14 cellular contexts compared by ENCODE assay signal in the genomic region with DNA sequence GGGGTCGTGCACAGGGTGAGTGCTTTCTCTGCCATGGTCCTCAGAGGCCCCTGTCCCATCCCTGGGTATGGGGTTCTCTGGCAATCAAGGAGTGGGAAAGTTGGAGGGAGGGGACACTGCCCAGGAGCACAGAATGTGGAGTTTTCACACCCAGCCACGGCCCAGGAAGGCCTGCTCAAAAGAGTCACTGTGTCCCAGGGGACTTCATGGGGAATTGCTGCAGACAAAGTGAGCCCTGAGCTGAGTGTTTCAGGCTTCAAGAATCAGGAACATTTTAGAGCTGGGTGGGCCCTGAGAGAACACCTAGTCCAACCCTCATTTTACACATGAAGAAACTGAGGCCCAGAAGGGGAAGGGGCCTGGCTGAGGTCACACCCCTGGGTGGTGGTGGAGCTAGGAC.
"Had no signal": no experiment of that assay in that cellular context is flagged by ENCODE, and none has a peak within 500 bp of the region (broad histone marks: within the 10 kb centered on the region; RNA-seq: fewer than 3 reads in every experiment).

No MANE protein-coding gene starts in this region.

- H3K27me3 Mint-ChIP-seq: activated CD4-positive, alpha-beta T cell treated with anti-CD3 and anti-CD28 coated beads, Interleukin-2, amount 10 ng/mL, durations not matched to agents 24 days and 14 days had no signal

- H3K27ac Mint-ChIP-seq: activated CD4-positive, alpha-beta T cell treated with anti-CD3 and anti-CD28 coated beads, Interleukin-2, amount 10 ng/mL, durations not matched to agents 24 days and 14 days; activated T-helper 1 cell treated with anti-CD3 and anti-CD28 coated beads, Interleukin-12 subunit alpha, Interleukin-12 subunit beta, Interleukin-2, Interleukin-4 antibody, amounts not matched to agents 30 ng/mL and 10 ng/mL and 1 ng/mL, durations not matched to agents 14 hours and 24 hours and 36 hours had no signal

- H3K27me3 ChIP-seq: body of pancreas, ovary had no signal

- ATAC-seq: body of pancreas, sciatic nerve had no signal

- H3K4me3 ChIP-seq: body of pancreas, coronary artery, ovary had no signal

- H3K9me3 ChIP-seq: body of pancreas, ovary had no signal

- DNase-seq: activated CD4-positive, alpha-beta T cell treated with anti-CD3 and anti-CD28 coated beads, Interleukin-2, amount 10 ng/mL, durations not matched to agents 24 days and 14 days; activated CD4-positive, CD25-positive, alpha-beta regulatory T cell; activated CD8-positive, alpha-beta memory T cell treated with anti-CD3 and anti-CD28 coated beads, Interleukin-2, amount 50 U/mL, for 48 hours; activated naive CD4-positive, alpha-beta T cell treated with Interleukin-2 at 50 U/mL for 16 hours; central memory CD4-positive, alpha-beta T cell; foreskin fibroblast; glutamatergic neuron; hypothalamus; ovary; T-helper 2 cell had no signal

- H3K27ac ChIP-seq: body of pancreas, coronary artery, ovary had no signal

- H3K9me3 Mint-ChIP-seq: activated CD4-positive, alpha-beta T cell treated with anti-CD3 and anti-CD28 coated beads, Interleukin-2, amount 10 ng/mL, durations not matched to agents 24 days and 14 days; activated T-helper 1 cell treated with anti-CD3 and anti-CD28 coated beads, Interleukin-12 subunit alpha, Interleukin-12 subunit beta, Interleukin-2, Interleukin-4 antibody, amounts not matched to agents 30 ng/mL and 10 ng/mL and 1 ng/mL, durations not matched to agents 14 hours and 24 hours and 36 hours had no signal

- H3K36me3 ChIP-seq: ovary had no signal

- H3K4me3 Mint-ChIP-seq: activated CD4-positive, alpha-beta T cell treated with anti-CD3 and anti-CD28 coated beads, Interleukin-2, amount 10 ng/mL, durations not matched to agents 24 days and 14 days; activated T-helper 1 cell treated with anti-CD3 and anti-CD28 coated beads, Interleukin-12 subunit alpha, Interleukin-12 subunit beta, Interleukin-2, Interleukin-4 antibody, amounts not matched to agents 30 ng/mL and 10 ng/mL and 1 ng/mL, durations not matched to agents 14 hours and 24 hours and 36 hours had no signal
